Comparison of ENCODE assay signal across 9 cellular contexts in genomic region chr9:114889802-114890224, GRCh38. TPM values are rescaled to one million over a fixed set of nuclear protein-coding genes. Genes with fewer than 3 reads are reported as not detected.
DNase-seq lines count a peak whose midpoint lies in the region; ATAC-seq and FAIRE-seq lines count a peak whose summit lies in the region.
"Had no signal": no experiment of that assay in that cellular context is flagged by ENCODE, and none has a peak within 500 bp of the region (broad histone marks: within the 10 kb centered on the region; RNA-seq: fewer than 3 reads in every experiment).

No MANE protein-coding gene starts in this region.

- peak overlapping the region; percentile 33 for H3K4me3 Mint-ChIP-seq in activated naive CD8-positive, alpha-beta T cell
- peak overlapping the region; percentile 11 for H3K4me3 Mint-ChIP-seq in natural killer cell treated with Interleukin-12 subunit alpha and Interleukin-12 subunit beta and Interleukin-15 and Interleukin-18, amount 100 ng/mL, for 72 hours

- H3K9me3 Mint-ChIP-seq in activated naive CD8-positive, alpha-beta T cell (ENCODE audit: low read depth) = no peaks in the 10 kb centered on the region
- H3K9me3 Mint-ChIP-seq in natural killer cell treated with Interleukin-12 subunit alpha and Interleukin-12 subunit beta and Interleukin-15 and Interleukin-18, amount 100 ng/mL, for 72 hours = peaks cover 3% of the 10 kb centered on the region

- no peaks in the 10 kb centered on the region for H3K27me3 Mint-ChIP-seq in activated naive CD8-positive, alpha-beta T cell
- peaks cover 0 to 4% of the 10 kb centered on the region in 2 donors for H3K27me3 Mint-ChIP-seq in natural killer cell treated with Interleukin-12 subunit alpha and Interleukin-12 subunit beta and Interleukin-15 and Interleukin-18, amount 100 ng/mL, for 72 hours

- DNase-seq in DMS53 treated with DMSO at 0.1 percent for 48 hours (lab: John Stamatoyannopoulos, UW; ENCODE audit: unreplicated experiment) (peak; percentile 57), NCI-H2029 treated with DMSO at 0.1 percent for 48 hours (lab: John Stamatoyannopoulos, UW) (peak; percentile 16), amygdala (lab: John Stamatoyannopoulos, UW) (no peak), HTR-8/SVneo (ENCODE audit: insufficient read length, low spot score) (no peak)
- DNase-seq in natural killer cell treated with Interleukin-12 subunit alpha and Interleukin-12 subunit beta and Interleukin-15 and Interleukin-18, amount 100 ng/mL, for 72 hours (ENCODE audit: low spot score) = no peak

- no peak for FAIRE-seq in HTR-8/SVneo (lab: Jason Lieb, UNC)
- FAIRE-seq: K562 had no signal

- H3K4me1 Mint-ChIP-seq in activated naive CD8-positive, alpha-beta T cell (ENCODE audit: low read depth) = peaks cover 63% of the 10 kb centered on the region
- H3K4me1 Mint-ChIP-seq in natural killer cell treated with Interleukin-12 subunit alpha and Interleukin-12 subunit beta and Interleukin-15 and Interleukin-18, amount 100 ng/mL, for 72 hours (ENCODE audit: low read depth in 2 of 2) = peaks cover 39 to 53% of the 10 kb centered on the region in 2 donors

- peak; percentile 54 to 69 for ATAC-seq in natural killer cell treated with Interleukin-12 subunit alpha and Interleukin-12 subunit beta and Interleukin-15 and Interleukin-18, amount 100 ng/mL, for 72 hours
- no peak for ATAC-seq in GM21737 (IDR thresholded peaks at IDR 0.05; ENCODE audit: unreplicated experiment)
- ATAC-seq: K562 had no signal

- peaks cover 16% of the 10 kb centered on the region for H3K36me3 Mint-ChIP-seq in activated naive CD8-positive, alpha-beta T cell
- H3K36me3 Mint-ChIP-seq in natural killer cell treated with Interleukin-12 subunit alpha and Interleukin-12 subunit beta and Interleukin-15 and Interleukin-18, amount 100 ng/mL, for 72 hours = peaks cover 27% of the 10 kb centered on the region

- peak overlapping the region; percentile 78 for H3K27ac Mint-ChIP-seq in activated naive CD8-positive, alpha-beta T cell
- peak overlapping the region; percentile 53 to 61 for H3K27ac Mint-ChIP-seq in natural killer cell treated with Interleukin-12 subunit alpha and Interleukin-12 subunit beta and Interleukin-15 and Interleukin-18, amount 100 ng/mL, for 72 hours

RNA-seq across cellular contexts. Expression of gene TNFSF8, which starts 40.6 kb away (rescaled TPM):
- 1 to 10 TPM; 1.3 to 1.9 TPM for total RNA-seq in natural killer cell treated with Interleukin-12 subunit alpha and Interleukin-12 subunit beta and Interleukin-15 and Interleukin-18, amount 100 ng/mL, for 72 hours
- total RNA-seq: pulmonary artery endothelial cell had no signal

Comparison
In these comparisons a context has a peak if more than half of its experiments do, and no peak if none do; other contexts are left out.
1. DNase-seq: peak in DMS53 treated with DMSO at 0.1 percent for 48 hours (single experiment) and NCI-H2029 treated with DMSO at 0.1 percent for 48 hours (single experiment); none in natural killer cell treated with Interleukin-12 subunit alpha and Interleukin-12 subunit beta and Interleukin-15 and Interleukin-18, amount 100 ng/mL, for 72 hours (single experiment), amygdala (0 of 56) and HTR-8/SVneo (single experiment).